22 cellular contexts compared by ENCODE assay signal in genomic region chr11:66580803-66581202, GRCh38. TPM values are rescaled to one million over a fixed set of nuclear protein-coding genes. Genes with fewer than 3 reads are reported as not detected.
"Had no signal": no experiment of that assay in that cellular context is flagged by ENCODE, and none has a peak within 500 bp of the region (broad histone marks: within the 10 kb centered on the region; RNA-seq: fewer than 3 reads in every experiment).

No MANE protein-coding gene starts in this region.

- FAIRE-seq: bronchial epithelial cell, kidney had no signal

- H3K36me3 Mint-ChIP-seq: natural killer cell had no signal

- H3K4me2 ChIP-seq: hepatocyte had no signal

- H3K79me2 ChIP-seq: hepatocyte had no signal

- H3K9me3 ChIP-seq: right atrium auricular region, upper lobe of right lung had no signal

- H3K27me3 ChIP-seq: dorsolateral prefrontal cortex, hepatocyte, right atrium auricular region, upper lobe of right lung had no signal

- ATAC-seq: activated naive CD8-positive, alpha-beta T cell treated with anti-CD3 and anti-CD28 coated beads, Interleukin-2, amount 50 U/mL, for 24 hours; natural killer cell; upper lobe of right lung; WTC11 had no signal

- H3K36me3 ChIP-seq: left ventricle myocardium inferior, right atrium auricular region, thoracic aorta, upper lobe of right lung had no signal

- H3K27ac ChIP-seq: dorsolateral prefrontal cortex, hepatocyte, left ventricle myocardium inferior, right atrium auricular region, thoracic aorta, upper lobe of right lung had no signal

- H3K27ac Mint-ChIP-seq: activated CD4-positive, alpha-beta T cell treated with anti-CD3 and anti-CD28 coated beads, Interleukin-2, amount 10 ng/mL, durations not matched to agents 7 days and 5 days; activated naive CD4-positive, alpha-beta T cell treated with anti-CD3 and anti-CD28 coated beads for 36 hours; activated naive CD8-positive, alpha-beta T cell treated with anti-CD3 and anti-CD28 coated beads, Interleukin-2, amount 50 U/mL, for 24 hours; endodermal cell; memory B cell; natural killer cell; progenitor cell of endocrine pancreas; T-helper 1 cell treated with Interleukin-12 subunit alpha and Interleukin-12 subunit beta and Interleukin-4 antibody, amounts not matched to agents 30 μg/mL and 1 μg/mL, for 36 hours; WTC11 had no signal

- H3K4me3 Mint-ChIP-seq: activated CD4-positive, alpha-beta T cell treated with anti-CD3 and anti-CD28 coated beads, Interleukin-2, amount 10 ng/mL, durations not matched to agents 7 days and 5 days; activated naive CD4-positive, alpha-beta T cell treated with anti-CD3 and anti-CD28 coated beads for 36 hours; activated naive CD8-positive, alpha-beta T cell treated with anti-CD3 and anti-CD28 coated beads, Interleukin-2, amount 50 U/mL, for 24 hours; endodermal cell; memory B cell; natural killer cell; T-helper 1 cell treated with Interleukin-12 subunit alpha and Interleukin-12 subunit beta and Interleukin-4 antibody, amounts not matched to agents 30 μg/mL and 1 μg/mL, for 36 hours; WTC11 had no signal

- H2AFZ ChIP-seq: hepatocyte had no signal

- DNase-seq: activated CD4-positive, alpha-beta T cell treated with anti-CD3 and anti-CD28 coated beads, Interleukin-2, amount 10 ng/mL, durations not matched to agents 7 days and 5 days; activated naive CD4-positive, alpha-beta T cell treated with anti-CD3 and anti-CD28 coated beads for 36 hours; activated naive CD8-positive, alpha-beta T cell treated with anti-CD3 and anti-CD28 coated beads, Interleukin-2, amount 50 U/mL, for 24 hours; aorta; dorsolateral prefrontal cortex; endodermal cell; erythroblast; kidney; left ventricle myocardium inferior; natural killer cell; nucleus accumbens; upper lobe of right lung had no signal

- H3K4me1 ChIP-seq: upper lobe of right lung had no signal

- H3K4me3 ChIP-seq: dorsolateral prefrontal cortex, hepatocyte, left ventricle myocardium inferior, right atrium auricular region, thoracic aorta, upper lobe of right lung had no signal

RNA-seq across cellular contexts. Expression of gene CCDC87, which starts 12.1 kb away (rescaled TPM):
- polyA plus RNA-seq: hepatocyte had no signal

RNA-seq across cellular contexts. Expression of gene CTSF, which starts 12.4 kb away (rescaled TPM):
- total RNA-seq: chondrocyte had no signal

RNA-seq across cellular contexts. Expression of gene ACTN3, which starts 34.1 kb away (rescaled TPM):
- total RNA-seq: bronchial epithelial cell, glomerular endothelial cell, hepatocyte, left ventricle myocardium inferior, right atrium auricular region, thoracic aorta, upper lobe of right lung had no signal
- polyA plus RNA-seq: aorta had no signal
